1 cellular context compared by ENCODE assay signal in the genomic region with DNA sequence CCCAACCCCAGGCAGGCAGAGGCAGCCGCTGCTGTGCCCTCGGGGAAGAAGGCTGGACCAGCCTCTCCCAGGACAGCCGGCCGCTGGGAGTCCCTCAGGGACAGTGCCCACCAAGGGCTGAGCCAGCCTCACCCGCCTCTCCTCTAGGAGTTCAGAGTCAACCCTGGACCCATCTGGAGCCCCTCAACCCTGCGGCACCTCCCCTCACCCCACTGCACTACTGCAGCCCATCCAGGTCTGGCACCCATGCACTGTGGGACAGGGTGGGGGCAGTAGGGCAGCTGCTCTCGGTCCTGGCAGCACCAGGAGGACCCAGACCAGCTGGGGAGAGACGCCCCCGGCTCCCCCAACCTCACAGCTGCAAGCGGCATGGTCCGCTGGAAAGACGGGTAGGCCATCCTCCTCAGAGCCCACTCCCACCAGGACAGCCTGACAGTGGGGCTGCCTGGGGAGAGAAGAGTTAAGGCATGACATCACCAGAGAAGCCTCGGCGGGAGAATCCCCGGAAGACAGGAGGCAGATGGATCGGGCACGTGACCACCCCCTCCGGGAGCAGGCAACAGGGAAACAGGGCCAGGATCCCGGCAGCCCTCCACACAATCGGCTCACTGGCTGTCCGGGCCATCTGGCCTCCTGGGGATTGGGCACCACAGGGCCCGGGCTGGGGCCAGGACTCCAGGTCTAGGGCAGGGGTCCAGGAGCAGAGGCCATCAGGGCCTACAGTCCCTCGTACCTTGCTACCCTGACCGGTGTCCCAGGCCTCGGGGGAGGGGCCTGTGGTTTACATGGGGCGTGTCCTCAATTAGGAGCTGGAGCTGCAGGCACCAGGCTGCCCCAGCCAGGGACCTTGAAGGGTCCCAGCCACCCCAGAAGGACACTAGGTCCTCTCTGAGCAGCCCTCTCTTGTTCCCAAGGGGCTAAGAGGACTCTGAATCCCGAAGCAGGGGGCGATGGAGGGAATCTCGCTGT.
TF ChIP-seq lines count a peak whose summit lies in the region.

No MANE protein-coding gene starts in this region.

TF ChIP-seq in HepG2, 621 proteins besides CTCF, POLR2A, EP300 and RAD21 (continued from another document and continues in another):
- TF ChIP-seq, protein P1, sequence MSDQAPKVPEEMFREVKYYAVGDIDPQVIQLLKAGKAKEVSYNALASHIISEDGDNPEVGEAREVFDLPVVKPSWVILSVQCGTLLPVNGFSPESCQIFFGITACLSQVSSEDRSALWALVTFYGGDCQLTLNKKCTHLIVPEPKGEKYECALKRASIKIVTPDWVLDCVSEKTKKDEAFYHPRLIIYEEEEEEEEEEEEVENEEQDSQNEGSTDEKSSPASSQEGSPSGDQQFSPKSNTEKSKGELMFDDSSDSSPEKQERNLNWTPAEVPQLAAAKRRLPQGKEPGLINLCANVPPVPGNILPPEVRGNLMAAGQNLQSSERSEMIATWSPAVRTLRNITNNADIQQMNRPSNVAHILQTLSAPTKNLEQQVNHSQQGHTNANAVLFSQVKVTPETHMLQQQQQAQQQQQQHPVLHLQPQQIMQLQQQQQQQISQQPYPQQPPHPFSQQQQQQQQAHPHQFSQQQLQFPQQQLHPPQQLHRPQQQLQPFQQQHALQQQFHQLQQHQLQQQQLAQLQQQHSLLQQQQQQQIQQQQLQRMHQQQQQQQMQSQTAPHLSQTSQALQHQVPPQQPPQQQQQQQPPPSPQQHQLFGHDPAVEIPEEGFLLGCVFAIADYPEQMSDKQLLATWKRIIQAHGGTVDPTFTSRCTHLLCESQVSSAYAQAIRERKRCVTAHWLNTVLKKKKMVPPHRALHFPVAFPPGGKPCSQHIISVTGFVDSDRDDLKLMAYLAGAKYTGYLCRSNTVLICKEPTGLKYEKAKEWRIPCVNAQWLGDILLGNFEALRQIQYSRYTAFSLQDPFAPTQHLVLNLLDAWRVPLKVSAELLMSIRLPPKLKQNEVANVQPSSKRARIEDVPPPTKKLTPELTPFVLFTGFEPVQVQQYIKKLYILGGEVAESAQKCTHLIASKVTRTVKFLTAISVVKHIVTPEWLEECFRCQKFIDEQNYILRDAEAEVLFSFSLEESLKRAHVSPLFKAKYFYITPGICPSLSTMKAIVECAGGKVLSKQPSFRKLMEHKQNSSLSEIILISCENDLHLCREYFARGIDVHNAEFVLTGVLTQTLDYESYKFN (CRISPR knock-in tag; conservative IDR thresholded peaks at IDR 0.05) = 0 out of 2 replicates have a peak, but pooled peaks have one; percentile 34
- TF ChIP-seq ZNF883 (CRISPR knock-in tag; IDR thresholded peaks at IDR 0.05; ENCODE audit: not compliant biosample characterization) (no peak), IRF2 (CRISPR knock-in tag; IDR thresholded peaks at IDR 0.05) (no peak), MTF2 (CRISPR knock-in tag; IDR thresholded peaks at IDR 0.05; ENCODE audit: borderline replicate concordance) (no peak), ETV6 (CRISPR knock-in tag; conservative IDR thresholded peaks at IDR 0.05) (no peak), HOXA5 (CRISPR knock-in tag; IDR thresholded peaks at IDR 0.05) (no peak), SRY (CRISPR knock-in tag; IDR thresholded peaks at IDR 0.05) (no peak), TAF1 (CRISPR knock-in tag; IDR thresholded peaks at IDR 0.05) (no peak), ZNF543 (CRISPR knock-in tag; IDR thresholded peaks at IDR 0.05) (no peak; the same call in 1 of the 2 replicates), TBX2 (CRISPR knock-in tag; IDR thresholded peaks at IDR 0.05; ENCODE audit: borderline replicate concordance) (no peak), GABPA (IDR thresholded peaks at IDR 0.05; ENCODE audit: low read depth, low read length) (no peak), GABPA (CRISPR knock-in tag; IDR thresholded peaks at IDR 0.05; ENCODE audit: low read depth) (peak; percentile 54; the same call in 1 of the 2 replicates), CENPX (CRISPR knock-in tag; IDR thresholded peaks at IDR 0.05) (no peak), HDAC1 (CRISPR knock-in tag; IDR thresholded peaks at IDR 0.05) (peak; percentile 43; the same call in 1 of the 2 replicates), ZFP36L1 (CRISPR knock-in tag; IDR thresholded peaks at IDR 0.05) (no peak), ZNF225 (CRISPR knock-in tag; IDR thresholded peaks at IDR 0.05) (no peak), BHLHE40 (IDR thresholded peaks at IDR 0.05; ENCODE audit: low read length) (peak; percentile 89), ATF7-NPFF (CRISPR knock-in tag; IDR thresholded peaks at IDR 0.05; ENCODE audit: low read depth) (no peak), TOPORS (CRISPR knock-in tag; IDR thresholded peaks at IDR 0.05) (0 out of 2 replicates have a peak, but pooled peaks have one; percentile 39), ZEB1 (IDR thresholded peaks at IDR 0.05; ENCODE audit: insufficient replicate concordance, low read depth) (no peak), ZFP41 (CRISPR knock-in tag; IDR thresholded peaks at IDR 0.05; ENCODE audit: borderline replicate concordance) (no peak), KLF13 (CRISPR knock-in tag; IDR thresholded peaks at IDR 0.05) (no peak), POLR2G (IDR thresholded peaks at IDR 0.05; ENCODE audit: low read depth, low read length) (no peak; the same call in 1 of the 2 replicates), RXRB (CRISPR knock-in tag; IDR thresholded peaks at IDR 0.05; ENCODE audit: borderline replicate concordance) (no peak), NR2F6 (IDR thresholded peaks at IDR 0.05) (no peak), NR2F6 (CRISPR knock-in tag; IDR thresholded peaks at IDR 0.05) (no peak), PHF20 (CRISPR knock-in tag; IDR thresholded peaks at IDR 0.05) (no peak), FOSL2 (CRISPR knock-in tag; IDR thresholded peaks at IDR 0.05) (peak; percentile 57), PCBP1 (IDR thresholded peaks at IDR 0.05; ENCODE audit: borderline replicate concordance, low read depth, low read length) (0 out of 2 replicates have a peak, but pooled peaks have one; percentile 67), ZNF224 (CRISPR knock-in tag; IDR thresholded peaks at IDR 0.05) (no peak), SSRP1 (CRISPR knock-in tag; IDR thresholded peaks at IDR 0.05) (0 out of 2 replicates have a peak, but pooled peaks have one; percentile 39), ZNF562 (CRISPR knock-in tag; IDR thresholded peaks at IDR 0.05; ENCODE audit: borderline replicate concordance) (no peak), ZNF878 (CRISPR knock-in tag; IDR thresholded peaks at IDR 0.05) (no peak), NR2C2 (CRISPR knock-in tag; IDR thresholded peaks at IDR 0.05; ENCODE audit: borderline replicate concordance) (peak; percentile 33; the same call in 1 of the 2 replicates), FOXC1 (CRISPR knock-in tag; IDR thresholded peaks at IDR 0.05; ENCODE audit: borderline replicate concordance) (0 out of 2 replicates have a peak, but pooled peaks have one; percentile 28), NR1H2 (CRISPR knock-in tag; IDR thresholded peaks at IDR 0.05; ENCODE audit: borderline replicate concordance, low read depth) (no peak)
- TF ChIP-seq, protein P2, sequence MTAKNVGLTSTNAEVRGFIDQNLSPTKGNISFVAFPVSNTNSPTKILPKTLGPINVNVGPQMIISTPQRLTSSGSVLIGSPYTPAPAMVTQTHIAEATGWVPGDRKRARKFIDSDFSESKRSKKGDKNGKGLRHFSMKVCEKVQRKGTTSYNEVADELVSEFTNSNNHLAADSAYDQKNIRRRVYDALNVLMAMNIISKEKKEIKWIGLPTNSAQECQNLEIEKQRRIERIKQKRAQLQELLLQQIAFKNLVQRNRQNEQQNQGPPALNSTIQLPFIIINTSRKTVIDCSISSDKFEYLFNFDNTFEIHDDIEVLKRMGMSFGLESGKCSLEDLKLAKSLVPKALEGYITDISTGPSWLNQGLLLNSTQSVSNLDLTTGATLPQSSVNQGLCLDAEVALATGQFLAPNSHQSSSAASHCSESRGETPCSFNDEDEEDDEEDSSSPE (CRISPR knock-in tag; IDR thresholded peaks at IDR 0.05) = peak; percentile 80
- TF ChIP-seq, protein P3, sequence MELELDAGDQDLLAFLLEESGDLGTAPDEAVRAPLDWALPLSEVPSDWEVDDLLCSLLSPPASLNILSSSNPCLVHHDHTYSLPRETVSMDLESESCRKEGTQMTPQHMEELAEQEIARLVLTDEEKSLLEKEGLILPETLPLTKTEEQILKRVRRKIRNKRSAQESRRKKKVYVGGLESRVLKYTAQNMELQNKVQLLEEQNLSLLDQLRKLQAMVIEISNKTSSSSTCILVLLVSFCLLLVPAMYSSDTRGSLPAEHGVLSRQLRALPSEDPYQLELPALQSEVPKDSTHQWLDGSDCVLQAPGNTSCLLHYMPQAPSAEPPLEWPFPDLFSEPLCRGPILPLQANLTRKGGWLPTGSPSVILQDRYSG (CRISPR knock-in tag; IDR thresholded peaks at IDR 0.05) = no peak
- TF ChIP-seq, protein P4, sequence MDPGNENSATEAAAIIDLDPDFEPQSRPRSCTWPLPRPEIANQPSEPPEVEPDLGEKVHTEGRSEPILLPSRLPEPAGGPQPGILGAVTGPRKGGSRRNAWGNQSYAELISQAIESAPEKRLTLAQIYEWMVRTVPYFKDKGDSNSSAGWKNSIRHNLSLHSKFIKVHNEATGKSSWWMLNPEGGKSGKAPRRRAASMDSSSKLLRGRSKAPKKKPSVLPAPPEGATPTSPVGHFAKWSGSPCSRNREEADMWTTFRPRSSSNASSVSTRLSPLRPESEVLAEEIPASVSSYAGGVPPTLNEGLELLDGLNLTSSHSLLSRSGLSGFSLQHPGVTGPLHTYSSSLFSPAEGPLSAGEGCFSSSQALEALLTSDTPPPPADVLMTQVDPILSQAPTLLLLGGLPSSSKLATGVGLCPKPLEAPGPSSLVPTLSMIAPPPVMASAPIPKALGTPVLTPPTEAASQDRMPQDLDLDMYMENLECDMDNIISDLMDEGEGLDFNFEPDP (CRISPR knock-in tag; conservative IDR thresholded peaks at IDR 0.05) = no peak
- TF ChIP-seq, protein P5, sequence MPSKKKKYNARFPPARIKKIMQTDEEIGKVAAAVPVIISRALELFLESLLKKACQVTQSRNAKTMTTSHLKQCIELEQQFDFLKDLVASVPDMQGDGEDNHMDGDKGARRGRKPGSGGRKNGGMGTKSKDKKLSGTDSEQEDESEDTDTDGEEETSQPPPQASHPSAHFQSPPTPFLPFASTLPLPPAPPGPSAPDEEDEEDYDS (CRISPR knock-in tag; IDR thresholded peaks at IDR 0.05) = no peak
- TF ChIP-seq, protein P6, sequence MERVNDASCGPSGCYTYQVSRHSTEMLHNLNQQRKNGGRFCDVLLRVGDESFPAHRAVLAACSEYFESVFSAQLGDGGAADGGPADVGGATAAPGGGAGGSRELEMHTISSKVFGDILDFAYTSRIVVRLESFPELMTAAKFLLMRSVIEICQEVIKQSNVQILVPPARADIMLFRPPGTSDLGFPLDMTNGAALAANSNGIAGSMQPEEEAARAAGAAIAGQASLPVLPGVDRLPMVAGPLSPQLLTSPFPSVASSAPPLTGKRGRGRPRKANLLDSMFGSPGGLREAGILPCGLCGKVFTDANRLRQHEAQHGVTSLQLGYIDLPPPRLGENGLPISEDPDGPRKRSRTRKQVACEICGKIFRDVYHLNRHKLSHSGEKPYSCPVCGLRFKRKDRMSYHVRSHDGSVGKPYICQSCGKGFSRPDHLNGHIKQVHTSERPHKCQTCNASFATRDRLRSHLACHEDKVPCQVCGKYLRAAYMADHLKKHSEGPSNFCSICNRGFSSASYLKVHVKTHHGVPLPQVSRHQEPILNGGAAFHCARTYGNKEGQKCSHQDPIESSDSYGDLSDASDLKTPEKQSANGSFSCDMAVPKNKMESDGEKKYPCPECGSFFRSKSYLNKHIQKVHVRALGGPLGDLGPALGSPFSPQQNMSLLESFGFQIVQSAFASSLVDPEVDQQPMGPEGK (CRISPR knock-in tag; IDR thresholded peaks at IDR 0.05) = peak; percentile 33; the same call in 1 of the 2 replicates
- TF ChIP-seq, protein P7, sequence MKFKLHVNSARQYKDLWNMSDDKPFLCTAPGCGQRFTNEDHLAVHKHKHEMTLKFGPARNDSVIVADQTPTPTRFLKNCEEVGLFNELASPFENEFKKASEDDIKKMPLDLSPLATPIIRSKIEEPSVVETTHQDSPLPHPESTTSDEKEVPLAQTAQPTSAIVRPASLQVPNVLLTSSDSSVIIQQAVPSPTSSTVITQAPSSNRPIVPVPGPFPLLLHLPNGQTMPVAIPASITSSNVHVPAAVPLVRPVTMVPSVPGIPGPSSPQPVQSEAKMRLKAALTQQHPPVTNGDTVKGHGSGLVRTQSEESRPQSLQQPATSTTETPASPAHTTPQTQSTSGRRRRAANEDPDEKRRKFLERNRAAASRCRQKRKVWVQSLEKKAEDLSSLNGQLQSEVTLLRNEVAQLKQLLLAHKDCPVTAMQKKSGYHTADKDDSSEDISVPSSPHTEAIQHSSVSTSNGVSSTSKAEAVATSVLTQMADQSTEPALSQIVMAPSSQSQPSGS (CRISPR knock-in tag; IDR thresholded peaks at IDR 0.05) = peak; percentile 98
- TF ChIP-seq, protein P8, sequence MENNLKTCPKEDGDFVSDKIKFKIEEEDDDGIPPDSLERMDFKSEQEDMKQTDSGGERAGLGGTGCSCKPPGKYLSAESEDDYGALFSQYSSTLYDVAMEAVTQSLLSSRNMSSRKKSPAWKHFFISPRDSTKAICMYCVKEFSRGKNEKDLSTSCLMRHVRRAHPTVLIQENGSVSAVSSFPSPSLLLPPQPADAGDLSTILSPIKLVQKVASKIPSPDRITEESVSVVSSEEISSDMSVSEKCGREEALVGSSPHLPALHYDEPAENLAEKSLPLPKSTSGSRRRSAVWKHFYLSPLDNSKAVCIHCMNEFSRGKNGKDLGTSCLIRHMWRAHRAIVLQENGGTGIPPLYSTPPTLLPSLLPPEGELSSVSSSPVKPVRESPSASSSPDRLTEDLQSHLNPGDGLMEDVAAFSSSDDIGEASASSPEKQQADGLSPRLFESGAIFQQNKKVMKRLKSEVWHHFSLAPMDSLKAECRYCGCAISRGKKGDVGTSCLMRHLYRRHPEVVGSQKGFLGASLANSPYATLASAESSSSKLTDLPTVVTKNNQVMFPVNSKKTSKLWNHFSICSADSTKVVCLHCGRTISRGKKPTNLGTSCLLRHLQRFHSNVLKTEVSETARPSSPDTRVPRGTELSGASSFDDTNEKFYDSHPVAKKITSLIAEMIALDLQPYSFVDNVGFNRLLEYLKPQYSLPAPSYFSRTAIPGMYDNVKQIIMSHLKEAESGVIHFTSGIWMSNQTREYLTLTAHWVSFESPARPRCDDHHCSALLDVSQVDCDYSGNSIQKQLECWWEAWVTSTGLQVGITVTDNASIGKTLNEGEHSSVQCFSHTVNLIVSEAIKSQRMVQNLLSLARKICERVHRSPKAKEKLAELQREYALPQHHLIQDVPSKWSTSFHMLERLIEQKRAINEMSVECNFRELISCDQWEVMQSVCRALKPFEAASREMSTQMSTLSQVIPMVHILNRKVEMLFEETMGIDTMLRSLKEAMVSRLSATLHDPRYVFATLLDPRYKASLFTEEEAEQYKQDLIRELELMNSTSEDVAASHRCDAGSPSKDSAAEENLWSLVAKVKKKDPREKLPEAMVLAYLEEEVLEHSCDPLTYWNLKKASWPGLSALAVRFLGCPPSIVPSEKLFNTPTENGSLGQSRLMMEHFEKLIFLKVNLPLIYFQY (CRISPR knock-in tag; IDR thresholded peaks at IDR 0.05; ENCODE audit: borderline replicate concordance) = 0 out of 2 replicates have a peak, but pooled peaks have one; percentile 39
- TF ChIP-seq, protein P9, sequence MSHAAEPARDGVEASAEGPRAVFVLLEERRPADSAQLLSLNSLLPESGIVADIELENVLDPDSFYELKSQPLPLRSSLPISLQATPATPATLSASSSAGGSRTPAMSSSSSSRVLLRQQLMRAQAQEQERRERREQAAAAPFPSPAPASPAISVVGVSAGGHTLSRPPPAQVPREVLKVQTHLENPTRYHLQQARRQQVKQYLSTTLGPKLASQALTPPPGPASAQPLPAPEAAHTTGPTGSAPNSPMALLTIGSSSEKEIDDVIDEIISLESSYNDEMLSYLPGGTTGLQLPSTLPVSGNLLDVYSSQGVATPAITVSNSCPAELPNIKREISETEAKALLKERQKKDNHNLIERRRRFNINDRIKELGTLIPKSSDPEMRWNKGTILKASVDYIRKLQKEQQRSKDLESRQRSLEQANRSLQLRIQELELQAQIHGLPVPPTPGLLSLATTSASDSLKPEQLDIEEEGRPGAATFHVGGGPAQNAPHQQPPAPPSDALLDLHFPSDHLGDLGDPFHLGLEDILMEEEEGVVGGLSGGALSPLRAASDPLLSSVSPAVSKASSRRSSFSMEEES (CRISPR knock-in tag; IDR thresholded peaks at IDR 0.05) = 0 out of 2 replicates have a peak, but pooled peaks have one; percentile 78
